ENCODE assay signal across 1 cellular context in genomic region chr2:54176577-54176976, GRCh38.
TF ChIP-seq lines count a peak whose summit lies in the region.

No MANE protein-coding gene starts in this region.

TF ChIP-seq in HepG2, 621 proteins besides CTCF, POLR2A, EP300 and RAD21 (continued from another document):
- TF ChIP-seq HNF4G (IDR thresholded peaks at IDR 0.05; ENCODE audit: borderline replicate concordance, low read depth, low read length) (peak; percentile 29; the same call in 1 of the 2 replicates), HNF4G (CRISPR knock-in tag; IDR thresholded peaks at IDR 0.05; ENCODE audit: borderline replicate concordance, low read depth) (no peak), KAT8 (CRISPR knock-in tag; IDR thresholded peaks at IDR 0.05) (0 out of 2 replicates have a peak, but pooled peaks have one; percentile 19), TEAD3 (CRISPR knock-in tag; optimal IDR thresholded peaks at IDR 0.05; ENCODE audit: borderline replicate concordance) (peak; percentile 44), ZNF878 (CRISPR knock-in tag; IDR thresholded peaks at IDR 0.05) (peak; percentile 36; the same call in 1 of the 2 replicates), MLX (CRISPR knock-in tag; IDR thresholded peaks at IDR 0.05) (no peak), KDM2A (CRISPR knock-in tag; IDR thresholded peaks at IDR 0.05; ENCODE audit: borderline replicate concordance, low read depth) (no peak), AHDC1 (CRISPR knock-in tag; IDR thresholded peaks at IDR 0.05; ENCODE audit: borderline replicate concordance) (no peak), SOX6 (IDR thresholded peaks at IDR 0.05) (no peak), SOX6 (CRISPR knock-in tag; IDR thresholded peaks at IDR 0.05) (0 out of 2 replicates have a peak, but pooled peaks have one; percentile 32), ZNF232 (CRISPR knock-in tag; IDR thresholded peaks at IDR 0.05; ENCODE audit: borderline replicate concordance) (no peak), ZNF234 (CRISPR knock-in tag; conservative IDR thresholded peaks at IDR 0.05) (no peak), GATAD2A (CRISPR knock-in tag; IDR thresholded peaks at IDR 0.05) (0 out of 2 replicates have a peak, but pooled peaks have one; percentile 23), ZNF136 (CRISPR knock-in tag; IDR thresholded peaks at IDR 0.05; ENCODE audit: low read depth) (0 out of 2 replicates have a peak, but pooled peaks have one; percentile 64), ZNF577 (CRISPR knock-in tag; IDR thresholded peaks at IDR 0.05; ENCODE audit: borderline replicate concordance, low read depth) (no peak), HMGXB4 (CRISPR knock-in tag; IDR thresholded peaks at IDR 0.05; ENCODE audit: borderline replicate concordance in 1 of 2, low read depth in 1 of 2) (peak in 1 of 2 experiments; percentile 38; a peak in 1 of 4 replicates), SMC3 (IDR thresholded peaks at IDR 0.05; ENCODE audit: low read length) (peak; percentile 87), SRSF1 (optimal IDR thresholded peaks at IDR 0.05; ENCODE audit: low read depth, low read length) (no peak), ZZZ3 (CRISPR knock-in tag; IDR thresholded peaks at IDR 0.05; ENCODE audit: borderline replicate concordance) (no peak), MLXIP (CRISPR knock-in tag; IDR thresholded peaks at IDR 0.05; ENCODE audit: borderline replicate concordance) (no peak), ZMYM4 (CRISPR knock-in tag; IDR thresholded peaks at IDR 0.05) (peak; percentile 50; the same call in 1 of the 2 replicates), STAG1 (CRISPR knock-in tag; IDR thresholded peaks at IDR 0.05) (peak; percentile 97), ZNF318 (CRISPR knock-in tag; IDR thresholded peaks at IDR 0.05) (no peak), FOXA3 (CRISPR knock-in tag; IDR thresholded peaks at IDR 0.05) (peak; percentile 24; the same call in 1 of the 2 replicates), REPIN1 (CRISPR knock-in tag; IDR thresholded peaks at IDR 0.05; ENCODE audit: borderline replicate concordance, low read depth) (peak; percentile 67; the same call in 1 of the 2 replicates), IRF2 (CRISPR knock-in tag; IDR thresholded peaks at IDR 0.05) (0 out of 2 replicates have a peak, but pooled peaks have one; percentile 40), NFYC (CRISPR knock-in tag; IDR thresholded peaks at IDR 0.05) (no peak), BORCS8-MEF2B (CRISPR knock-in tag; IDR thresholded peaks at IDR 0.05) (0 out of 2 replicates have a peak, but pooled peaks have one; percentile 70), HNF4A (CRISPR knock-in tag; IDR thresholded peaks at IDR 0.05) (peak; percentile 57), MIER2 (CRISPR knock-in tag; IDR thresholded peaks at IDR 0.05) (0 out of 2 replicates have a peak, but pooled peaks have one; percentile 38), ZNF644 (CRISPR knock-in tag; IDR thresholded peaks at IDR 0.05; ENCODE audit: low read depth) (0 out of 2 replicates have a peak, but pooled peaks have one; percentile 13), SALL1 (CRISPR knock-in tag; IDR thresholded peaks at IDR 0.05) (0 out of 2 replicates have a peak, but pooled peaks have one; percentile 25), ERF (CRISPR knock-in tag; IDR thresholded peaks at IDR 0.05) (0 out of 2 replicates have a peak, but pooled peaks have one; percentile 17)
